In the genomic region with DNA sequence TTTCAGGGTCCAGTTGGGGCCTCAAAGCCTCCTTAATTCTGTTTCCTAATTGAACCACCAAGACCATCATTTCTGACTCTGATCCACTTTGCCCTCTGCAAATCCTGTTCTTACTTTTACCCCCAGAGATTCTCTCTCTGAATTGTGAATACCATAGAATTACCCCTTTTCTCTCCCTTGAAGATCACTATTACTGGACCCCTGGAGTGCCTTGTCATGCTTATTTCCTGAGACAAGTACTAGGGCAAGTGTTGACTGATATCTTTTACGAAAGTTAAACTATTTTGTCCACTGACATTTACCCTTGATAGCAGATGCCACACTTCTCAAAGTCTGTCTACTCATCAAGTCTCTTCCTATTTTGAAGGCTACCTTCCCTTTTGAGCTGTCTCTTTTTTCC, we compare ENCODE assay signal across 1 cellular context.
TF ChIP-seq lines count a peak whose summit lies in the region.

No MANE protein-coding gene starts in this region.

TF ChIP-seq in WTC11, 78 proteins besides CTCF, POLR2A, EP300 and RAD21 (continued from another document):
- TF ChIP-seq, protein P1, sequence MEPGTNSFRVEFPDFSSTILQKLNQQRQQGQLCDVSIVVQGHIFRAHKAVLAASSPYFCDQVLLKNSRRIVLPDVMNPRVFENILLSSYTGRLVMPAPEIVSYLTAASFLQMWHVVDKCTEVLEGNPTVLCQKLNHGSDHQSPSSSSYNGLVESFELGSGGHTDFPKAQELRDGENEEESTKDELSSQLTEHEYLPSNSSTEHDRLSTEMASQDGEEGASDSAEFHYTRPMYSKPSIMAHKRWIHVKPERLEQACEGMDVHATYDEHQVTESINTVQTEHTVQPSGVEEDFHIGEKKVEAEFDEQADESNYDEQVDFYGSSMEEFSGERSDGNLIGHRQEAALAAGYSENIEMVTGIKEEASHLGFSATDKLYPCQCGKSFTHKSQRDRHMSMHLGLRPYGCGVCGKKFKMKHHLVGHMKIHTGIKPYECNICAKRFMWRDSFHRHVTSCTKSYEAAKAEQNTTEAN (CRISPR knock-in tag; IDR thresholded peaks at IDR 0.05) = no peak
- TF ChIP-seq, protein P2, sequence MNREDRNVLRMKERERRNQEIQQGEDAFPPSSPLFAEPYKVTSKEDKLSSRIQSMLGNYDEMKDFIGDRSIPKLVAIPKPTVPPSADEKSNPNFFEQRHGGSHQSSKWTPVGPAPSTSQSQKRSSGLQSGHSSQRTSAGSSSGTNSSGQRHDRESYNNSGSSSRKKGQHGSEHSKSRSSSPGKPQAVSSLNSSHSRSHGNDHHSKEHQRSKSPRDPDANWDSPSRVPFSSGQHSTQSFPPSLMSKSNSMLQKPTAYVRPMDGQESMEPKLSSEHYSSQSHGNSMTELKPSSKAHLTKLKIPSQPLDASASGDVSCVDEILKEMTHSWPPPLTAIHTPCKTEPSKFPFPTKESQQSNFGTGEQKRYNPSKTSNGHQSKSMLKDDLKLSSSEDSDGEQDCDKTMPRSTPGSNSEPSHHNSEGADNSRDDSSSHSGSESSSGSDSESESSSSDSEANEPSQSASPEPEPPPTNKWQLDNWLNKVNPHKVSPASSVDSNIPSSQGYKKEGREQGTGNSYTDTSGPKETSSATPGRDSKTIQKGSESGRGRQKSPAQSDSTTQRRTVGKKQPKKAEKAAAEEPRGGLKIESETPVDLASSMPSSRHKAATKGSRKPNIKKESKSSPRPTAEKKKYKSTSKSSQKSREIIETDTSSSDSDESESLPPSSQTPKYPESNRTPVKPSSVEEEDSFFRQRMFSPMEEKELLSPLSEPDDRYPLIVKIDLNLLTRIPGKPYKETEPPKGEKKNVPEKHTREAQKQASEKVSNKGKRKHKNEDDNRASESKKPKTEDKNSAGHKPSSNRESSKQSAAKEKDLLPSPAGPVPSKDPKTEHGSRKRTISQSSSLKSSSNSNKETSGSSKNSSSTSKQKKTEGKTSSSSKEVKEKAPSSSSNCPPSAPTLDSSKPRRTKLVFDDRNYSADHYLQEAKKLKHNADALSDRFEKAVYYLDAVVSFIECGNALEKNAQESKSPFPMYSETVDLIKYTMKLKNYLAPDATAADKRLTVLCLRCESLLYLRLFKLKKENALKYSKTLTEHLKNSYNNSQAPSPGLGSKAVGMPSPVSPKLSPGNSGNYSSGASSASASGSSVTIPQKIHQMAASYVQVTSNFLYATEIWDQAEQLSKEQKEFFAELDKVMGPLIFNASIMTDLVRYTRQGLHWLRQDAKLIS (CRISPR knock-in tag; IDR thresholded peaks at IDR 0.05; ENCODE audit: borderline replicate concordance) = no peak
- TF ChIP-seq, protein P3, sequence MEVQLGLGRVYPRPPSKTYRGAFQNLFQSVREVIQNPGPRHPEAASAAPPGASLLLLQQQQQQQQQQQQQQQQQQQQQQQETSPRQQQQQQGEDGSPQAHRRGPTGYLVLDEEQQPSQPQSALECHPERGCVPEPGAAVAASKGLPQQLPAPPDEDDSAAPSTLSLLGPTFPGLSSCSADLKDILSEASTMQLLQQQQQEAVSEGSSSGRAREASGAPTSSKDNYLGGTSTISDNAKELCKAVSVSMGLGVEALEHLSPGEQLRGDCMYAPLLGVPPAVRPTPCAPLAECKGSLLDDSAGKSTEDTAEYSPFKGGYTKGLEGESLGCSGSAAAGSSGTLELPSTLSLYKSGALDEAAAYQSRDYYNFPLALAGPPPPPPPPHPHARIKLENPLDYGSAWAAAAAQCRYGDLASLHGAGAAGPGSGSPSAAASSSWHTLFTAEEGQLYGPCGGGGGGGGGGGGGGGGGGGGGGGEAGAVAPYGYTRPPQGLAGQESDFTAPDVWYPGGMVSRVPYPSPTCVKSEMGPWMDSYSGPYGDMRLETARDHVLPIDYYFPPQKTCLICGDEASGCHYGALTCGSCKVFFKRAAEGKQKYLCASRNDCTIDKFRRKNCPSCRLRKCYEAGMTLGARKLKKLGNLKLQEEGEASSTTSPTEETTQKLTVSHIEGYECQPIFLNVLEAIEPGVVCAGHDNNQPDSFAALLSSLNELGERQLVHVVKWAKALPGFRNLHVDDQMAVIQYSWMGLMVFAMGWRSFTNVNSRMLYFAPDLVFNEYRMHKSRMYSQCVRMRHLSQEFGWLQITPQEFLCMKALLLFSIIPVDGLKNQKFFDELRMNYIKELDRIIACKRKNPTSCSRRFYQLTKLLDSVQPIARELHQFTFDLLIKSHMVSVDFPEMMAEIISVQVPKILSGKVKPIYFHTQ (CRISPR knock-in tag; IDR thresholded peaks at IDR 0.05) = no peak
- TF ChIP-seq NFYB (CRISPR knock-in tag; conservative IDR thresholded peaks at IDR 0.05; ENCODE audit: low read depth) (no peak), ESRRA (CRISPR knock-in tag; IDR thresholded peaks at IDR 0.05; ENCODE audit: borderline replicate concordance) (no peak), MXD4 (CRISPR knock-in tag; IDR thresholded peaks at IDR 0.05; ENCODE audit: borderline replicate concordance) (no peak)
- TF ChIP-seq, protein P4, sequence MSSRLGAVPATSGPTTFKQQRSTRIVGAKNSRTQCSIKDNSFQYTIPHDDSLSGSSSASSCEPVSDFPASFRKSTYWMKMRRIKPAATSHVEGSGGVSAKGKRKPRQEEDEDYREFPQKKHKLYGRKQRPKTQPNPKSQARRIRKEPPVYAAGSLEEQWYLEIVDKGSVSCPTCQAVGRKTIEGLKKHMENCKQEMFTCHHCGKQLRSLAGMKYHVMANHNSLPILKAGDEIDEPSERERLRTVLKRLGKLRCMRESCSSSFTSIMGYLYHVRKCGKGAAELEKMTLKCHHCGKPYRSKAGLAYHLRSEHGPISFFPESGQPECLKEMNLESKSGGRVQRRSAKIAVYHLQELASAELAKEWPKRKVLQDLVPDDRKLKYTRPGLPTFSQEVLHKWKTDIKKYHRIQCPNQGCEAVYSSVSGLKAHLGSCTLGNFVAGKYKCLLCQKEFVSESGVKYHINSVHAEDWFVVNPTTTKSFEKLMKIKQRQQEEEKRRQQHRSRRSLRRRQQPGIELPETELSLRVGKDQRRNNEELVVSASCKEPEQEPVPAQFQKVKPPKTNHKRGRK (CRISPR knock-in tag; IDR thresholded peaks at IDR 0.05; ENCODE audit: borderline replicate concordance) = no peak
- TF ChIP-seq, protein P5, sequence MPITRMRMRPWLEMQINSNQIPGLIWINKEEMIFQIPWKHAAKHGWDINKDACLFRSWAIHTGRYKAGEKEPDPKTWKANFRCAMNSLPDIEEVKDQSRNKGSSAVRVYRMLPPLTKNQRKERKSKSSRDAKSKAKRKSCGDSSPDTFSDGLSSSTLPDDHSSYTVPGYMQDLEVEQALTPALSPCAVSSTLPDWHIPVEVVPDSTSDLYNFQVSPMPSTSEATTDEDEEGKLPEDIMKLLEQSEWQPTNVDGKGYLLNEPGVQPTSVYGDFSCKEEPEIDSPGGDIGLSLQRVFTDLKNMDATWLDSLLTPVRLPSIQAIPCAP (CRISPR knock-in tag; IDR thresholded peaks at IDR 0.05) = no peak
- TF ChIP-seq, protein P6, sequence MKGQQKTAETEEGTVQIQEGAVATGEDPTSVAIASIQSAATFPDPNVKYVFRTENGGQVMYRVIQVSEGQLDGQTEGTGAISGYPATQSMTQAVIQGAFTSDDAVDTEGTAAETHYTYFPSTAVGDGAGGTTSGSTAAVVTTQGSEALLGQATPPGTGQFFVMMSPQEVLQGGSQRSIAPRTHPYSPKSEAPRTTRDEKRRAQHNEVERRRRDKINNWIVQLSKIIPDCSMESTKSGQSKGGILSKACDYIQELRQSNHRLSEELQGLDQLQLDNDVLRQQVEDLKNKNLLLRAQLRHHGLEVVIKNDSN (CRISPR knock-in tag; IDR thresholded peaks at IDR 0.05) = no peak
TF ChIP-seq in WTC11: peak in this region for 0.
